ENCODE assay signal across 1 cellular context in genomic region chr17:4986951-4987766, GRCh38.
A peak's percentile ranks its signal among the peaks of the same experiment; 100 is the strongest.
TF ChIP-seq lines count a peak whose summit lies in the region.

CAMTA2 (minus strand) TSS chr17:4987675; CDS start chr17:4986222, 1,453 bp downstream.

TF ChIP-seq in HepG2, 621 proteins besides CTCF, POLR2A, EP300 and RAD21 (continued from another document and continues in another):
- no peak for TF ChIP-seq ZNF512B (CRISPR knock-in tag; IDR thresholded peaks at IDR 0.05; ENCODE audit: borderline replicate concordance)
- peak; percentile 33; the same call in 1 of the 2 replicates for TF ChIP-seq NRL (CRISPR knock-in tag; IDR thresholded peaks at IDR 0.05; ENCODE audit: borderline replicate concordance)
- no peak; the same call in 1 of the 2 replicates for TF ChIP-seq CREB3 (CRISPR knock-in tag; IDR thresholded peaks at IDR 0.05)
- TF ChIP-seq XBP1 (CRISPR knock-in tag; IDR thresholded peaks at IDR 0.05), result no peak
- peak; percentile 69 for TF ChIP-seq ZSCAN21 (CRISPR knock-in tag; IDR thresholded peaks at IDR 0.05; ENCODE audit: borderline replicate concordance)
- TF ChIP-seq ZNF354B (CRISPR knock-in tag; IDR thresholded peaks at IDR 0.05), result no peak
- 0 out of 4 replicates have a peak, but pooled peaks of 1 of the 2 experiments have one; percentile 18 for TF ChIP-seq ATF4 (CRISPR knock-in tag; IDR thresholded peaks at IDR 0.05)
- TF ChIP-seq ZBTB14 (CRISPR knock-in tag; IDR thresholded peaks at IDR 0.05), result peak; percentile 63
- no peak for TF ChIP-seq ZNF567 (CRISPR knock-in tag; IDR thresholded peaks at IDR 0.05; ENCODE audit: borderline replicate concordance)
- TF ChIP-seq CREB1 (IDR thresholded peaks at IDR 0.05), result peak; percentile 70
- TF ChIP-seq CREB1 (CRISPR knock-in tag; IDR thresholded peaks at IDR 0.05), result peak; percentile 79
- peak in 1 of 2 experiments; percentile 71; a peak in 1 of 4 replicates for TF ChIP-seq KLF16 (CRISPR knock-in tag; IDR thresholded peaks at IDR 0.05)
- TF ChIP-seq CCDC6 (CRISPR knock-in tag; IDR thresholded peaks at IDR 0.05), result no peak
- TF ChIP-seq ARID4A (CRISPR knock-in tag; IDR thresholded peaks at IDR 0.05; ENCODE audit: borderline replicate concordance), result peak; percentile 92
- TF ChIP-seq ZNF740 (CRISPR knock-in tag; IDR thresholded peaks at IDR 0.05), result peak; percentile 95
- TF ChIP-seq ZBTB42 (CRISPR knock-in tag; IDR thresholded peaks at IDR 0.05), result no peak
- TF ChIP-seq THYN1 (CRISPR knock-in tag; IDR thresholded peaks at IDR 0.05; ENCODE audit: borderline replicate concordance, low read depth), result no peak
- TF ChIP-seq ZNF75D (CRISPR knock-in tag; IDR thresholded peaks at IDR 0.05; ENCODE audit: borderline replicate concordance), result no peak
- no peak for TF ChIP-seq AFF4 (CRISPR knock-in tag; IDR thresholded peaks at IDR 0.05)
- peak; percentile 53; the same call in 1 of the 2 replicates for TF ChIP-seq KLF6 (CRISPR knock-in tag; IDR thresholded peaks at IDR 0.05)
- TF ChIP-seq MTERF4 (CRISPR knock-in tag; IDR thresholded peaks at IDR 0.05), result peak; percentile 80; the same call in 1 of the 2 replicates
- TF ChIP-seq FOXA3 (CRISPR knock-in tag; IDR thresholded peaks at IDR 0.05), result no peak; the same call in none of the 2 replicates
- TF ChIP-seq PBX3 (CRISPR knock-in tag; IDR thresholded peaks at IDR 0.05; ENCODE audit: borderline replicate concordance), result no peak
- peak; percentile 51; the same call in 1 of the 2 replicates for TF ChIP-seq ZNF468 (CRISPR knock-in tag; IDR thresholded peaks at IDR 0.05)
- TF ChIP-seq JARID2 (CRISPR knock-in tag; IDR thresholded peaks at IDR 0.05; ENCODE audit: insufficient replicate concordance), result no peak
- peak; percentile 94 for TF ChIP-seq SRF (IDR thresholded peaks at IDR 0.05; ENCODE audit: low read depth, low read length)
- peak; percentile 87 for TF ChIP-seq THAP11 (CRISPR knock-in tag; IDR thresholded peaks at IDR 0.05)
- no peak for TF ChIP-seq ZNF503 (CRISPR knock-in tag; IDR thresholded peaks at IDR 0.05)
- no peak for TF ChIP-seq MAFK (conservative IDR thresholded peaks at IDR 0.05 in 1 of 2, IDR thresholded peaks at IDR 0.05 in 1 of 2; ENCODE audit: low read length in 2 of 2)
- peak; percentile 66; the same call in 1 of the 2 replicates for TF ChIP-seq ZSCAN9 (CRISPR knock-in tag; IDR thresholded peaks at IDR 0.05; ENCODE audit: borderline replicate concordance)
- TF ChIP-seq HDAC6 (IDR thresholded peaks at IDR 0.05; ENCODE audit: low read depth, low read length), result no peak
- peak; percentile 64 for TF ChIP-seq ASH2L (IDR thresholded peaks at IDR 0.05; ENCODE audit: insufficient read length, low read depth, low read length)
- peak; percentile 57 for TF ChIP-seq SP2 (CRISPR knock-in tag; IDR thresholded peaks at IDR 0.05)
